In the genomic region with DNA sequence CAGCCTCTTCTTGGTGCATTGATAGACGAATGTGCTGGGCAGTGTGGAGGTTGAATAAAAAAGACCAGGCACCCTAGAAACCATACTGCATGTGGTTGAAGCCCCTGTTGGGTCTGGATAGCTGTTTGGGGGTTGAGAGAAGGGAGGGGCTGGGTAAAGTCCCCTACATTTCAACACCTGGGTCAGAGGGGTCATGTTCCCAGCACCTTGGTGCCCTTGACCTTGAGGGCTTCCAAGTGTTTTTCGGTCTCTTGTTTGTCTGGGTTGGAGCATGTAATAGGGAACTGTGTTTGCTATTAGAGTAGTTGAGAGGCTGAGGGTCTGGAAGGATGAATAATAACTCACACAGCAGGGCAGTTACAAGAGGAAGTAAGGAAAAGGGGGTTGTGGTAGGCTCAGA, we compare ENCODE assay signal across 7 cellular contexts.
"Had no signal": no experiment of that assay in that cellular context is flagged by ENCODE, and none has a peak within 500 bp of the region (broad histone marks: within the 10 kb centered on the region; RNA-seq: fewer than 3 reads in every experiment).

No MANE protein-coding gene starts in this region.

- H3K27ac Mint-ChIP-seq: GM23338, H9 had no signal

- H3K4me3 ChIP-seq: GM23338, K562 had no signal

- DNase-seq: H9, HCEC 1CT had no signal

- H3K4me3 Mint-ChIP-seq: GM23338, H9 had no signal

- FAIRE-seq: H1, H54, HTR-8/SVneo, K562 had no signal

- H3K4me2 ChIP-seq: GM23338 had no signal

- ATAC-seq: GM23338, K562 had no signal

- H2AFZ ChIP-seq: GM23338 had no signal
